8 cellular contexts compared by ENCODE assay signal in genomic region chr2:134120160-134120717, GRCh38.
A peak's percentile ranks its signal among the peaks of the same experiment; 100 is the strongest.
DNase-seq lines count a peak whose midpoint lies in the region; ATAC-seq lines count a peak whose summit lies in the region.

No MANE protein-coding gene starts in this region.

- H3K27me3 ChIP-seq in SJSA1 (replicated peaks) (no peaks in the 10 kb centered on the region), duodenal mucosa (ENCODE audit: control insufficient read depth in 1 of 2, insufficient read depth in 2 of 2, low read length in 2 of 2) (no peaks in the 10 kb centered on the region), muscle layer of colon (ENCODE audit: control insufficient read depth in 1 of 2, insufficient read depth in 2 of 2, low read length in 2 of 2) (no peaks in the 10 kb centered on the region)

- ATAC-seq in HG02588 (IDR thresholded peaks at IDR 0.05; ENCODE audit: unreplicated experiment): peak; percentile 3

- H3K27ac ChIP-seq in SJSA1: no peak overlapping the region
- peak overlapping the region; percentile 74 for H3K27ac ChIP-seq in duodenal mucosa (ENCODE audit: low read depth, low read length)
- H3K27ac ChIP-seq in muscle layer of colon (ENCODE audit: low read depth, low read length): peak overlapping the region; percentile 73

- H3K4me3 ChIP-seq in SJSA1: peak overlapping the region; percentile 75
- H3K4me3 ChIP-seq in duodenal mucosa (ENCODE audit: low read depth in 1 of 2, low read length in 2 of 2): peak overlapping the region; percentile 74 to 87
- peak overlapping the region; percentile 68 to 88 for H3K4me3 ChIP-seq in muscle layer of colon (ENCODE audit: low read depth in 1 of 2, low read length in 2 of 2)

- H3K9me3 ChIP-seq in SJSA1 (replicated peaks): no peaks in the 10 kb centered on the region
- no peaks in the 10 kb centered on the region for H3K9me3 ChIP-seq in duodenal mucosa (ENCODE audit: control insufficient read depth in 1 of 2, low read length in 2 of 2)
- no peaks in the 10 kb centered on the region for H3K9me3 ChIP-seq in muscle layer of colon (ENCODE audit: low read length)

- H3K9ac ChIP-seq in duodenal mucosa (ENCODE audit: low read depth in 1 of 2, low read length in 2 of 2) (peak overlapping the region; percentile 72 to 82), muscle layer of colon (ENCODE audit: low read length) (peak overlapping the region; percentile 30)

- H3K4me1 ChIP-seq in SJSA1 (replicated peaks): peaks cover 10% of the 10 kb centered on the region; the same call in 1 of the 2 replicates
- H3K4me1 ChIP-seq in duodenal mucosa (ENCODE audit: control insufficient read depth in 1 of 2, insufficient read depth in 2 of 2, low read length in 2 of 2): peaks cover 43 to 48% of the 10 kb centered on the region in 2 donors
- H3K4me1 ChIP-seq in muscle layer of colon (ENCODE audit: insufficient read depth, low read length): peaks cover 28% of the 10 kb centered on the region

- no peaks in the 10 kb centered on the region for H3K36me3 ChIP-seq in SJSA1
- no peaks in the 10 kb centered on the region for H3K36me3 ChIP-seq in duodenal mucosa (ENCODE audit: control insufficient read depth in 1 of 2, insufficient read depth in 2 of 2, low read length in 2 of 2)
- H3K36me3 ChIP-seq in muscle layer of colon (ENCODE audit: insufficient read depth, low read length): no peaks in the 10 kb centered on the region

- DNase-seq in GM03348 (ENCODE audit: low spot score) (peak; percentile 45), SJSA1 (ENCODE audit: low read depth in 1 of 2, low spot score in 2 of 2) (no peak), T1000 (lab: John Stamatoyannopoulos, UW) (no peak), inferior parietal cortex (ENCODE audit: extremely low spot score) (no peak), NK-92 (lab: John Stamatoyannopoulos, UW; ENCODE audit: unreplicated experiment) (no peak)
